ENCODE assay signal across 11 cellular contexts in the genomic region with DNA sequence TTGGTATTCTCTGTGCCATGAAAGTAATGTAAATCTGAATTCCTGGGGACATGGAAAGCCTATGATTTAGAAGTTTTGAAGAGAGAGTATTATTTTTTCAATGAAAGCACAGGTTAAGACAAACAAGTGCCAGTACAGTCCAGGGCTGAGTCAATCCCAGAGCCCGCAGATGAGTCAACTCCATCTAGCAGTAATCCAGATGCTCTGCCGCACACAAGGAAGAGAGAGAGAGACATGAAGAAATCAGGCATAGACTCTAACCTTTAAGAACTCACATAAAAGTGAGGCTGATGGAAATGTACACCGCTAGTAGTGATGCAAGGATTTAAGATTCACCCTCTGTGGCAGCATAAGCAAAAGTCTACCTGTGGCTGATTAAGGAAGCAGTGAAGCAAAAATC.
DNase-seq lines count a peak whose midpoint lies in the region; ATAC-seq and TF ChIP-seq lines count a peak whose summit lies in the region.
"Had no signal": no experiment of that assay in that cellular context is flagged by ENCODE, and none has a peak within 500 bp of the region (broad histone marks: within the 10 kb centered on the region; RNA-seq: fewer than 3 reads in every experiment).

No MANE protein-coding gene starts in this region.

- no peak overlapping the region for H3K4me3 ChIP-seq in ovary
- H3K4me3 ChIP-seq: esophagus squamous epithelium had no signal

- no peaks in the 10 kb centered on the region for H3K27me3 Mint-ChIP-seq in T-helper 17 cell

- 75 to 86% (median 78%) methylated on average over 3 of the region's 3 CpGs for WGBS in ovary, 3 donors

- no peak overlapping the region for H3K27ac ChIP-seq in ovary
- H3K27ac ChIP-seq: esophagus squamous epithelium had no signal

- no peak for TF ChIP-seq EP300 in ovary (IDR thresholded peaks at IDR 0.05)

- TF ChIP-seq POLR2A in ovary (IDR thresholded peaks at IDR 0.05), result no peak

- H3K36me3 Mint-ChIP-seq in T-helper 17 cell (ENCODE audit: low read depth), result no peaks in the 10 kb centered on the region
- H3K36me3 Mint-ChIP-seq: naive B cell had no signal

- DNase-seq in GM04504 (ENCODE audit: low read depth) (peak; percentile 88), NCI-H460 (ENCODE audit: extremely low read depth, low read depth) (peak; percentile 45), epidermal melanocyte (ENCODE audit: insufficient read length, low spot score) (peak; percentile 30), ovary (peak in 3 of 5 donors; percentile 26 to 55 (median 28)), DMS114 treated with DMSO at 0.1 percent for 48 hours (lab: John Stamatoyannopoulos, UW; ENCODE audit: unreplicated experiment) (no peak), T-helper 17 cell (no peak)
- no peak for DNase-seq in stimulated activated CD4-positive, alpha-beta T cell treated with anti-CD3 and anti-CD28 coated beads, Interleukin-1b, Interleukin-23, amount 100 ng/mL, for 48 hours
- DNase-seq: activated naive CD4-positive, alpha-beta T cell treated with Interleukin-2 at 50 U/mL for 16 hours; esophagus squamous epithelium; naive B cell had no signal

- no peaks in the 10 kb centered on the region for H3K36me3 ChIP-seq in ovary
- H3K36me3 ChIP-seq: esophagus squamous epithelium had no signal

- H3K9me3 ChIP-seq in ovary (no peaks in the 10 kb centered on the region), T-helper 17 cell (ENCODE audit: control insufficient read depth, low read length, poor library complexity, severe bottlenecking) (no peaks in the 10 kb centered on the region)
- H3K9me3 ChIP-seq: esophagus squamous epithelium had no signal

- TF ChIP-seq CTCF in ovary (IDR thresholded peaks at IDR 0.05), result no peak

- H3K4me3 Mint-ChIP-seq in T-helper 17 cell, result no peak overlapping the region
- H3K4me3 Mint-ChIP-seq: naive B cell had no signal

- H3K4me1 Mint-ChIP-seq in T-helper 17 cell, result no peaks in the 10 kb centered on the region
- H3K4me1 Mint-ChIP-seq: naive B cell had no signal

- ATAC-seq in T-helper 17 cell, result no peak
- ATAC-seq in HG03571 (IDR thresholded peaks at IDR 0.05; ENCODE audit: unreplicated experiment), result no peak

- H3K27ac Mint-ChIP-seq in T-helper 17 cell, result no peak overlapping the region
- H3K27ac Mint-ChIP-seq: naive B cell had no signal

- H3K4me1 ChIP-seq in ovary (ENCODE audit: insufficient read depth), result peaks cover 4% of the 10 kb centered on the region

- intact Hi-C loops in ovary (cut with DNase I), result no loop called here

- H3K27me3 ChIP-seq in ovary, result no peaks in the 10 kb centered on the region
- H3K27me3 ChIP-seq: esophagus squamous epithelium had no signal

Comparison
In these comparisons a context has a peak if more than half of its experiments do, and no peak if none do; other contexts are left out.
1. DNase-seq: peak in GM04504 (single experiment), NCI-H460 (single experiment), epidermal melanocyte (single experiment) and ovary (3 of 5); none in DMS114 treated with DMSO at 0.1 percent for 48 hours (single experiment), T-helper 17 cell (0 of 3) and stimulated activated CD4-positive, alpha-beta T cell treated with anti-CD3 and anti-CD28 coated beads, Interleukin-1b, Interleukin-23, amount 100 ng/mL, for 48 hours (single experiment).